21 cellular contexts compared by ENCODE assay signal in genomic region chr11:119193001-119193400, GRCh38. TPM values are rescaled to one million over a fixed set of nuclear protein-coding genes. Genes with fewer than 3 reads are reported as not detected.
DNase-seq lines count a peak whose midpoint lies in the region; ATAC-seq and TF ChIP-seq lines count a peak whose summit lies in the region.
"Had no signal": no experiment of that assay in that cellular context is flagged by ENCODE, and none has a peak within 500 bp of the region (broad histone marks: within the 10 kb centered on the region; RNA-seq: fewer than 3 reads in every experiment).

No MANE protein-coding gene starts in this region.

- H3K9me3 ChIP-seq in lower lobe of right lung (no peaks in the 10 kb centered on the region), upper lobe of right lung (no peaks in the 10 kb centered on the region)
- H3K9me3 ChIP-seq: Caco-2 had no signal

- H3K27me3 ChIP-seq in lower lobe of right lung (ENCODE audit: low read depth): no peaks in the 10 kb centered on the region
- no peaks in the 10 kb centered on the region for H3K27me3 ChIP-seq in upper lobe of right lung

- H3K27ac ChIP-seq in lower lobe of right lung (peak overlapping the region; percentile 53), upper lobe of right lung (no peak overlapping the region)

- DNase-seq in Right ventricle myocardium superior (peak; percentile 11), cardiac septum (ENCODE audit: low spot score) (no peak), NB4 (ENCODE audit: low read depth) (peak; percentile 55), lower lobe of right lung (peak; percentile 34), A172 (ENCODE audit: low spot score) (no peak), upper lobe of right lung (no peak), D341Med (ENCODE audit: low spot score) (no peak)
- DNase-seq: C1 segment of cervical spinal cord; Caco-2; CD4-positive, alpha-beta T cell; DMS53; DND-41; EL; HCEC 1CT; KBM-7 had no signal

- no peak for TF ChIP-seq POLR2A in NB4 (IDR thresholded peaks at IDR 0.05; ENCODE audit: extremely low read depth, insufficient read length)

- H3K4me1 ChIP-seq in lower lobe of right lung (peaks cover 16% of the 10 kb centered on the region), upper lobe of right lung (no peaks in the 10 kb centered on the region)

- no peak for TF ChIP-seq CTCF in NB4 (IDR thresholded peaks at IDR 0.05; ENCODE audit: low read depth, low read length)
- TF ChIP-seq CTCF in lower lobe of right lung (IDR thresholded peaks at IDR 0.05): no peak
- TF ChIP-seq CTCF in upper lobe of right lung (IDR thresholded peaks at IDR 0.05): no peak

- ATAC-seq in Right ventricle myocardium superior (ENCODE audit: poor library complexity) (no peak), lower lobe of right lung (no peak), HG03039 (IDR thresholded peaks at IDR 0.05; ENCODE audit: unreplicated experiment) (no peak), upper lobe of right lung (no peak)
- ATAC-seq: GM12878, HepG2 had no signal

- intact Hi-C loops in Right ventricle myocardium superior (cut with DNase I): no loop called here
- intact Hi-C loops in cardiac septum (cut with DNase I): no loop called here
- intact Hi-C loops in lower lobe of right lung (cut with DNase I): no loop called here
- intact Hi-C loops in upper lobe of right lung (cut with DNase I): no loop called here

- H3K4me3 ChIP-seq in NB4 (ENCODE audit: low read depth, low read length): no peak overlapping the region
- H3K4me3 ChIP-seq in lower lobe of right lung: no peak overlapping the region
- H3K4me3 ChIP-seq in upper lobe of right lung: no peak overlapping the region
- H3K4me3 ChIP-seq: GM12878 had no signal

- H3K36me3 ChIP-seq in lower lobe of right lung: no peaks in the 10 kb centered on the region
- H3K36me3 ChIP-seq in upper lobe of right lung: no peaks in the 10 kb centered on the region

RNA-seq across cellular contexts. Expression of gene NHERF4, which starts 7.7 kb away (rescaled TPM):
- total RNA-seq in Right ventricle myocardium superior (not detected), cardiac septum (not detected), lower lobe of right lung (not detected), upper lobe of right lung (0.81 TPM)
- total RNA-seq in A172 (2014; rRNA removed; shearing (Covaris generic)): not detected in 2 replicates
- total RNA-seq: G401, H4 had no signal

RNA-seq across cellular contexts. Expression of gene CBL, which starts 13.1 kb away (rescaled TPM):
- total RNA-seq in Right ventricle myocardium superior: 6.5 TPM
- total RNA-seq in cardiac septum: 13.4 TPM
- 39.0 TPM for total RNA-seq in lower lobe of right lung
- 8.1 and 9.7 TPM in 2 replicates for total RNA-seq in A172 (2014; rRNA removed; shearing (Covaris generic))
- total RNA-seq in upper lobe of right lung: 30.0 TPM

RNA-seq across cellular contexts. Expression of gene NLRX1, which starts 24.5 kb away (rescaled TPM):
- total RNA-seq in Right ventricle myocardium superior (34.0 TPM), cardiac septum (25.4 TPM), lower lobe of right lung (16.5 TPM), upper lobe of right lung (17.7 TPM)
- 7.9 and 15.0 TPM in 2 replicates for total RNA-seq in A172 (2014; rRNA removed; shearing (Covaris generic))
- total RNA-seq: G401 had no signal

RNA-seq across cellular contexts. Expression of gene ABCG4, which starts 44.1 kb away (rescaled TPM):
- 1.5 TPM for total RNA-seq in Right ventricle myocardium superior
- total RNA-seq in cardiac septum: 1.0 TPM
- total RNA-seq in lower lobe of right lung: 0.15 TPM
- 0.05 TPM in 1 of 2 replicates, not detected in the other for total RNA-seq in A172 (2014; rRNA removed; shearing (Covaris generic))
- total RNA-seq in upper lobe of right lung: 0.14 TPM
- total RNA-seq: B cell, GM12878, HepG2 had no signal

Comparison
In these comparisons a context has a peak if more than half of its experiments do, and no peak if none do; other contexts are left out.
1. DNase-seq: peak in Right ventricle myocardium superior (single experiment), NB4 (single experiment) and lower lobe of right lung (single experiment); none in cardiac septum (single experiment), A172 (single experiment), upper lobe of right lung (single experiment) and D341Med (single experiment).